In genomic region chr5:68915079-68915478, GRCh38 we compare ENCODE assay signal across 35 cellular contexts.
"Had no signal": no experiment of that assay in that cellular context is flagged by ENCODE, and none has a peak within 500 bp of the region (broad histone marks: within the 10 kb centered on the region; RNA-seq: fewer than 3 reads in every experiment).

No MANE protein-coding gene starts in this region.

- H3K27me3 ChIP-seq: adrenal gland, body of pancreas, brain microvascular endothelial cell, breast epithelium had no signal

- ATAC-seq: activated CD8-positive, alpha-beta T cell treated with anti-CD3 and anti-CD28 coated beads for 36 hours; activated naive CD4-positive, alpha-beta T cell treated with anti-CD3 and anti-CD28 coated beads, Interleukin-2, amount 50 U/mL, for 72 hours; activated T-cell treated with anti-CD3 and anti-CD28 coated beads, Interleukin-2, amount 50 U/mL, for 4 hours; activated T-cell treated with anti-CD3 and anti-CD28 coated beads, Interleukin-2, amount 50 U/mL, for 72 hours; activated T-helper 17 cell treated with anti-CD3 and anti-CD28 coated beads, Interleukin-2, amount 50 U/mL, for 72 hours; body of pancreas had no signal

- H3K27ac Mint-ChIP-seq: activated B cell treated with CpG ODN at 0.5 μM for 24 hours; activated CD4-positive, alpha-beta memory T cell treated with anti-CD3 and anti-CD28 coated beads for 36 hours; activated CD4-positive, alpha-beta T cell treated with anti-CD3 and anti-CD28 coated beads, Interleukin-2, amount 10 ng/mL, durations not matched to agents 24 days and 14 days; activated CD8-positive, alpha-beta T cell treated with anti-CD3 and anti-CD28 coated beads for 36 hours; activated naive CD4-positive, alpha-beta T cell treated with anti-CD3 and anti-CD28 coated beads for 36 hours; activated naive CD4-positive, alpha-beta T cell treated with anti-CD3 and anti-CD28 coated beads, Interleukin-2, amount 50 U/mL, for 72 hours; activated naive CD8-positive, alpha-beta T cell treated with anti-CD3 and anti-CD28 coated beads for 36 hours; activated T-cell treated with anti-CD3 and anti-CD28 coated beads, Interleukin-2, amount 50 U/mL, for 72 hours; activated T-helper 1 cell treated with anti-CD3 and anti-CD28 coated beads, Interleukin-12 subunit alpha, Interleukin-12 subunit beta, Interleukin-2, Interleukin-4 antibody, amounts not matched to agents 30 ng/mL and 10 ng/mL and 1 ng/mL, durations not matched to agents 14 hours and 24 hours and 36 hours; activated T-helper 17 cell treated with anti-CD3 and anti-CD28 coated beads, Interleukin-2, amount 50 U/mL, for 72 hours; T-helper 2 cell treated with Interferon-gamma antibody and Interleukin-4, amounts not matched to agents 5 μg/mL and 100 μg/mL, for 36 hours had no signal

- H3K36me3 Mint-ChIP-seq: activated CD4-positive, alpha-beta memory T cell treated with anti-CD3 and anti-CD28 coated beads for 36 hours; activated naive CD4-positive, alpha-beta T cell treated with anti-CD3 and anti-CD28 coated beads, Interleukin-2, amount 50 U/mL, for 72 hours; activated naive CD8-positive, alpha-beta T cell treated with anti-CD3 and anti-CD28 coated beads for 36 hours had no signal

- H3K27ac ChIP-seq: adrenal gland, body of pancreas, brain microvascular endothelial cell, breast epithelium, VCaP had no signal

- H3K27me3 Mint-ChIP-seq: activated B cell treated with CpG ODN at 0.5 μM for 24 hours; activated CD4-positive, alpha-beta T cell treated with anti-CD3 and anti-CD28 coated beads, Interleukin-2, amount 10 ng/mL, durations not matched to agents 24 days and 14 days; activated CD8-positive, alpha-beta T cell treated with anti-CD3 and anti-CD28 coated beads for 36 hours; activated naive CD8-positive, alpha-beta T cell treated with anti-CD3 and anti-CD28 coated beads for 36 hours had no signal

- FAIRE-seq: astrocyte, TTC549 had no signal

- H3K36me3 ChIP-seq: adrenal gland, brain microvascular endothelial cell, breast epithelium had no signal

- H3K4me1 ChIP-seq: adrenal gland, body of pancreas, breast epithelium had no signal

- H3K4me3 Mint-ChIP-seq: activated B cell treated with CpG ODN at 0.5 μM for 24 hours; activated CD4-positive, alpha-beta memory T cell treated with anti-CD3 and anti-CD28 coated beads for 36 hours; activated CD4-positive, alpha-beta T cell treated with anti-CD3 and anti-CD28 coated beads, Interleukin-2, amount 10 ng/mL, durations not matched to agents 24 days and 14 days; activated CD8-positive, alpha-beta T cell treated with anti-CD3 and anti-CD28 coated beads for 36 hours; activated naive CD4-positive, alpha-beta T cell treated with anti-CD3 and anti-CD28 coated beads for 36 hours; activated naive CD8-positive, alpha-beta T cell treated with anti-CD3 and anti-CD28 coated beads for 36 hours; activated T-cell treated with anti-CD3 and anti-CD28 coated beads, Interleukin-2, amount 50 U/mL, for 4 hours; activated T-cell treated with anti-CD3 and anti-CD28 coated beads, Interleukin-2, amount 50 U/mL, for 72 hours; activated T-helper 1 cell treated with anti-CD3 and anti-CD28 coated beads, Interleukin-12 subunit alpha, Interleukin-12 subunit beta, Interleukin-2, Interleukin-4 antibody, amounts not matched to agents 30 ng/mL and 10 ng/mL and 1 ng/mL, durations not matched to agents 14 hours and 24 hours and 36 hours; activated T-helper 17 cell treated with anti-CD3 and anti-CD28 coated beads, Interleukin-2, amount 50 U/mL, for 72 hours; T-helper 2 cell treated with Interferon-gamma antibody and Interleukin-4, amounts not matched to agents 5 μg/mL and 100 μg/mL, for 36 hours had no signal

- H3K4me1 Mint-ChIP-seq: activated B cell treated with CpG ODN at 0.5 μM for 24 hours; activated CD4-positive, alpha-beta T cell treated with anti-CD3 and anti-CD28 coated beads, Interleukin-2, amount 10 ng/mL, durations not matched to agents 24 days and 14 days; activated naive CD8-positive, alpha-beta T cell treated with anti-CD3 and anti-CD28 coated beads for 36 hours; activated T-helper 17 cell treated with anti-CD3 and anti-CD28 coated beads, Interleukin-2, amount 50 U/mL, for 72 hours had no signal

- H3K4me3 ChIP-seq: adrenal gland, body of pancreas, breast epithelium had no signal

- H3K9me3 ChIP-seq: adrenal gland, breast epithelium had no signal

- DNase-seq: activated B cell treated with CpG ODN at 0.5 μM for 24 hours; activated CD4-positive, alpha-beta memory T cell treated with anti-CD3 and anti-CD28 coated beads for 36 hours; activated CD4-positive, alpha-beta T cell treated with anti-CD3 and anti-CD28 coated beads for 4 hours; activated CD4-positive, alpha-beta T cell treated with anti-CD3 and anti-CD28 coated beads, Interleukin-2, amount 10 ng/mL, durations not matched to agents 24 days and 14 days; activated CD4-positive, alpha-beta T cell treated with anti-CD3 and anti-CD28 coated beads, Interleukin-2, amount 50 U/mL, for 1 hour; activated CD4-positive, alpha-beta T cell treated with anti-CD3 and anti-CD28 coated beads, Interleukin-2, amount 50 U/mL, for 4 hours; activated CD4-positive, CD25-positive, alpha-beta regulatory T cell treated with anti-CD3 and anti-CD28 coated beads, Interleukin-2, amount 50 U/mL, for 72 hours; activated CD8-positive, alpha-beta memory T cell treated with anti-CD3 and anti-CD28 coated beads, Interleukin-2, amount 50 U/mL, for 4 hours; activated CD8-positive, alpha-beta T cell treated with anti-CD3 and anti-CD28 coated beads for 36 hours; activated effector memory CD4-positive, alpha-beta T cell treated with anti-CD3 and anti-CD28 coated beads, Interleukin-2, amount 50 U/mL, for 16 hours; activated gamma-delta T cell treated with Interleukin-2 at 50 U/mL for 16 hours; activated naive CD4-positive, alpha-beta T cell; activated naive CD4-positive, alpha-beta T cell treated with anti-CD3 and anti-CD28 coated beads for 36 hours; activated naive CD4-positive, alpha-beta T cell treated with anti-CD3 and anti-CD28 coated beads, Interleukin-2, amount 50 U/mL, for 16 hours; activated naive CD8-positive, alpha-beta T cell treated with anti-CD3 and anti-CD28 coated beads for 36 hours; activated T-cell treated with anti-CD3 and anti-CD28 coated beads for 4 hours; activated T-cell treated with anti-CD3 and anti-CD28 coated beads, Interleukin-2, amount 50 U/mL, for 1 hour; activated T-cell treated with anti-CD3 and anti-CD28 coated beads, Interleukin-2, amount 50 U/mL, for 4 hours; activated T-cell treated with anti-CD3 and anti-CD28 coated beads, Interleukin-2, amount 50 U/mL, for 72 hours; adrenal gland; amniotic stem cell; aorta; body of pancreas; brain microvascular endothelial cell; central memory CD4-positive, alpha-beta T cell; T-helper 2 cell; T-helper 9 cell had no signal
